Comparison of ENCODE assay signal across 13 cellular contexts in the genomic region with DNA sequence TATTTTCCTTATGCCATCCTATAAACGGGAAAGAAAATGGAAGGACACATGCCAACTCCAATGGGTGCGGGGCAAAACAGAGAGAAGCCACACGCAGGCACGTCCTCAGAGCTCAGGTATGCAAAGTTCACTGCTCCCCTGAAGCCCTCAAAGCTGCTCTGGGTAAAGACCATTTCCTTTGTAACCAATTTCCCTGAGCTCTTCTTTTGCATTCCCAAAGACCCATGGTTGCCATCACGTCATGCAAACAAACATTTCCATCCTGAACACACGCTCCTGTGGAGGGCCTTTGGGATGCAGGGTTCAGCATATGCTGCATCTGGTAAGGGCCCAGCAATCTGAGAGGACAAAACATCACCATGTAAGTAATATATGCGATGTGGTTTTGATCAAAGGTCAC.
A peak's percentile ranks its signal among the peaks of the same experiment; 100 is the strongest.
DNase-seq lines count a peak whose midpoint lies in the region; ATAC-seq and TF ChIP-seq lines count a peak whose summit lies in the region.
"Had no signal": no experiment of that assay in that cellular context is flagged by ENCODE, and none has a peak within 500 bp of the region (broad histone marks: within the 10 kb centered on the region; RNA-seq: fewer than 3 reads in every experiment).

No MANE protein-coding gene starts in this region.

- CTCF ChIA-PET in WTC11 (lab: Charles Lee): interaction anchor here (0.6 to 2.3 kb wide), 10 partner anchors 9 to 566 kb away, joined by 3 to 10 read pairs (median 4); no protein-coding TSS in a partner anchor

- ATAC-seq in WTC11 (peak; percentile 84), GM18511 (IDR thresholded peaks at IDR 0.05; ENCODE audit: unreplicated experiment) (no peak)
- ATAC-seq: left lobe of liver had no signal

- H3K27ac Mint-ChIP-seq in activated T-cell treated with anti-CD3 and anti-CD28 coated beads, Interleukin-2, amount 50 U/mL, for 24 hours: peak overlapping the region; percentile 81
- peak overlapping the region; percentile 96 for H3K27ac Mint-ChIP-seq in WTC11

- no peaks in the 10 kb centered on the region for H3K27me3 ChIP-seq in tibial nerve
- H3K27me3 ChIP-seq: ovary, stomach had no signal

- no peak for TF ChIP-seq POLR2A in tibial nerve (IDR thresholded peaks at IDR 0.05)

- WGBS in tibial nerve, 2 donors: 72 to 82% methylated on average over 7 of the region's 7 CpGs

- peaks cover 0 to 74% (median 17%) of the 10 kb centered on the region in 3 donors for H3K36me3 ChIP-seq in tibial nerve
- H3K36me3 ChIP-seq: ovary had no signal

- peaks cover 0 to 37% (median 5%) of the 10 kb centered on the region in 4 donors for H3K4me1 ChIP-seq in tibial nerve

- H3K9me3 Mint-ChIP-seq in activated T-cell treated with anti-CD3 and anti-CD28 coated beads, Interleukin-2, amount 50 U/mL, for 24 hours: no peaks in the 10 kb centered on the region
- no peaks in the 10 kb centered on the region for H3K9me3 Mint-ChIP-seq in WTC11

- TF ChIP-seq CTCF in WTC11 (IDR thresholded peaks at IDR 0.05): no peak
- TF ChIP-seq CTCF in tibial nerve (IDR thresholded peaks at IDR 0.05): no peak

- no peak overlapping the region for H3K4me3 ChIP-seq in tibial nerve
- H3K4me3 ChIP-seq: ovary, stomach had no signal

- POLR2A ChIA-PET in WTC11 (lab: Charles Lee): interaction anchor here (0.6 kb wide), 2 partner anchors 9 to 240 kb away, joined by 3 read pairs; no protein-coding TSS in a partner anchor

- H3K36me3 Mint-ChIP-seq in activated T-cell treated with anti-CD3 and anti-CD28 coated beads, Interleukin-2, amount 50 U/mL, for 24 hours (ENCODE audit: low read depth): peaks cover 97% of the 10 kb centered on the region
- peaks cover 44% of the 10 kb centered on the region for H3K36me3 Mint-ChIP-seq in WTC11

- TF ChIP-seq EP300 in tibial nerve (IDR thresholded peaks at IDR 0.05): no peak

- DNase-seq in activated T-cell treated with anti-CD3 and anti-CD28 coated beads, Interleukin-2, amount 50 U/mL, for 24 hours: no peak
- DNase-seq in activated T-cell treated with anti-CD3 and anti-CD28 coated beads, Interleukin-2, amount 50 U/mL, for 1 hour: no peak
- DNase-seq in WTC11 (ENCODE audit: low spot score) (no peak), iPS-NIHi7 (ENCODE audit: extremely low spot score) (peak; percentile 38), tibial nerve (ENCODE audit: low spot score in 2 of 2) (no peak), globus pallidus (ENCODE audit: low spot score) (no peak), C1 segment of cervical spinal cord (lab: John Stamatoyannopoulos, UW) (no peak)
- DNase-seq: IMR-90, NCI-H2029 treated with DMSO at 0.1 percent for 48 hours, ovary, stomach had no signal

- H3K27ac ChIP-seq in tibial nerve: peak overlapping the region in 3 of 4 donors; percentile 5 to 34 (median 28)

- H3K4me1 Mint-ChIP-seq in activated T-cell treated with anti-CD3 and anti-CD28 coated beads, Interleukin-2, amount 50 U/mL, for 24 hours (ENCODE audit: low read depth): peaks cover 20% of the 10 kb centered on the region
- peaks cover 53% of the 10 kb centered on the region for H3K4me1 Mint-ChIP-seq in WTC11

- H3K9me3 ChIP-seq in tibial nerve: no peaks in the 10 kb centered on the region
- H3K9me3 ChIP-seq: ovary, stomach had no signal

- no peak overlapping the region for H3K4me3 Mint-ChIP-seq in activated T-cell treated with anti-CD3 and anti-CD28 coated beads, Interleukin-2, amount 50 U/mL, for 24 hours
- peak overlapping the region; percentile 30; the same call in 1 of the 2 replicates for H3K4me3 Mint-ChIP-seq in WTC11

- no peaks in the 10 kb centered on the region for H3K27me3 Mint-ChIP-seq in activated T-cell treated with anti-CD3 and anti-CD28 coated beads, Interleukin-2, amount 50 U/mL, for 24 hours
- no peaks in the 10 kb centered on the region for H3K27me3 Mint-ChIP-seq in WTC11 (ENCODE audit: low read depth)

TF ChIP-seq in WTC11, 78 proteins besides CTCF, POLR2A, EP300 and RAD21:
- TF ChIP-seq FOXK1 (CRISPR knock-in tag; IDR thresholded peaks at IDR 0.05) (peak; percentile 24; the same call in 1 of the 2 replicates), GABPB1 (CRISPR knock-in tag; IDR thresholded peaks at IDR 0.05) (no peak)
